14 cellular contexts compared by ENCODE assay signal in genomic region chr11:124930799-124931198, GRCh38. TPM values are rescaled to one million over a fixed set of nuclear protein-coding genes. Genes with fewer than 3 reads are reported as not detected.
A peak's percentile ranks its signal among the peaks of the same experiment; 100 is the strongest.
DNase-seq lines count a peak whose midpoint lies in the region; ATAC-seq, FAIRE-seq and TF ChIP-seq lines count a peak whose summit lies in the region.
"Had no signal": no experiment of that assay in that cellular context is flagged by ENCODE, and none has a peak within 500 bp of the region (broad histone marks: within the 10 kb centered on the region; RNA-seq: fewer than 3 reads in every experiment).

No MANE protein-coding gene starts in this region.

- peak; percentile 60 for ATAC-seq in HG03045 (IDR thresholded peaks at IDR 0.05; ENCODE audit: unreplicated experiment)
- peak; percentile 62 for ATAC-seq in activated CD8-positive, alpha-beta T cell treated with anti-CD3 and anti-CD28 coated beads for 36 hours

- H3K4me3 Mint-ChIP-seq in activated CD8-positive, alpha-beta T cell treated with anti-CD3 and anti-CD28 coated beads for 36 hours, result no peak overlapping the region

- H3K27ac Mint-ChIP-seq in activated CD8-positive, alpha-beta T cell treated with anti-CD3 and anti-CD28 coated beads for 36 hours, result peak overlapping the region; percentile 18

- POLR2A ChIA-PET in activated CD8-positive, alpha-beta T cell treated with anti-CD3 and anti-CD28 coated beads for 36 hours (lab: Charles Lee), result no interaction called here

- no peak for TF ChIP-seq CTCF in GM20000 (IDR thresholded peaks at IDR 0.05; ENCODE audit: extremely low read depth, missing control alignments)
- TF ChIP-seq CTCF in activated CD8-positive, alpha-beta T cell treated with anti-CD3 and anti-CD28 coated beads for 36 hours (IDR thresholded peaks at IDR 0.05), result no peak

- no peaks in the 10 kb centered on the region for H3K9me3 ChIP-seq in MG63
- H3K9me3 ChIP-seq: ascending aorta, left ventricle myocardium inferior had no signal

- H3K27me3 ChIP-seq in MG63, result no peaks in the 10 kb centered on the region
- H3K27me3 ChIP-seq: ascending aorta had no signal

- CTCF ChIA-PET in activated CD8-positive, alpha-beta T cell treated with anti-CD3 and anti-CD28 coated beads for 36 hours (lab: Charles Lee), result interaction anchor here (0.7 to 1.5 kb wide), 4 partner anchors 19 to 94 kb away, joined by 3 to 4 read pairs (median 3); no protein-coding TSS in a partner anchor

- FAIRE-seq in HTR-8/SVneo (lab: Jason Lieb, UNC), result no peak

- peaks cover 8% of the 10 kb centered on the region for H3K4me1 Mint-ChIP-seq in activated CD8-positive, alpha-beta T cell treated with anti-CD3 and anti-CD28 coated beads for 36 hours (ENCODE audit: low read depth)

- DNase-seq in NOMO-1 treated with DMSO at 0.1 percent for 48 hours (lab: John Stamatoyannopoulos, UW; ENCODE audit: unreplicated experiment) (peak; percentile 8), NOMO-1 treated with dmso at 0.1 percent for 144 hours (lab: John Stamatoyannopoulos, UW; ENCODE audit: unreplicated experiment) (no peak), GM20000 (ENCODE audit: low spot score) (peak; percentile 41), MG63 (no peak), NCI-H69 (lab: John Stamatoyannopoulos, UW) (no peak), HTR-8/SVneo (ENCODE audit: insufficient read length, low spot score) (no peak)
- DNase-seq in activated CD8-positive, alpha-beta T cell treated with anti-CD3 and anti-CD28 coated beads for 36 hours, result no peak
- DNase-seq: activated CD8-positive, alpha-beta memory T cell treated with anti-CD3 and anti-CD28 coated beads, Interleukin-2, amount 50 U/mL, for 4 hours; left ventricle myocardium inferior; NCI-H1092 treated with DMSO at 0.1 percent for 48 hours had no signal

- no peaks in the 10 kb centered on the region for H3K36me3 ChIP-seq in MG63
- H3K36me3 ChIP-seq: ascending aorta, left ventricle myocardium inferior had no signal

- H3K9me3 Mint-ChIP-seq in activated CD8-positive, alpha-beta T cell treated with anti-CD3 and anti-CD28 coated beads for 36 hours, result no peaks in the 10 kb centered on the region

- no peaks in the 10 kb centered on the region for H3K36me3 Mint-ChIP-seq in activated CD8-positive, alpha-beta T cell treated with anti-CD3 and anti-CD28 coated beads for 36 hours (ENCODE audit: low read depth)

- H3K27me3 Mint-ChIP-seq in activated CD8-positive, alpha-beta T cell treated with anti-CD3 and anti-CD28 coated beads for 36 hours, result no peaks in the 10 kb centered on the region

- intact Hi-C loops in activated CD8-positive, alpha-beta T cell treated with anti-CD3 and anti-CD28 coated beads for 36 hours (cut with micrococcal nuclease), result no loop called here

- H3K4me3 ChIP-seq in MG63, result no peak overlapping the region
- H3K4me3 ChIP-seq: ascending aorta, left ventricle myocardium inferior had no signal

RNA-seq across cellular contexts. Expression of gene HEPACAM, which starts 5.0 kb away (rescaled TPM):
- under 1 TPM in 1 of 2 experiments, not detected in 1; 0.11 TPM for total RNA-seq in activated CD8-positive, alpha-beta T cell treated with anti-CD3 and anti-CD28 coated beads for 36 hours
- total RNA-seq in MG63 (2014; rRNA removed; shearing (Covaris generic); ENCODE audit: low replicate concordance), result not detected in 2 replicates
- total RNA-seq: A172; ascending aorta; left ventricle myocardium inferior; T-helper 1 cell treated with Interleukin-12 subunit alpha and Interleukin-12 subunit beta and Interleukin-4 antibody, amounts not matched to agents 30 ng/mL and 1 ng/mL, for 36 hours had no signal

RNA-seq across cellular contexts. Expression of gene HEPN1, which starts 11.7 kb away (rescaled TPM):
- not detected for total RNA-seq in activated CD8-positive, alpha-beta T cell treated with anti-CD3 and anti-CD28 coated beads for 36 hours
- not detected in 2 replicates for total RNA-seq in MG63 (2014; rRNA removed; shearing (Covaris generic); ENCODE audit: low replicate concordance)
- total RNA-seq: A172; ascending aorta; left ventricle myocardium inferior; T-helper 1 cell treated with Interleukin-12 subunit alpha and Interleukin-12 subunit beta and Interleukin-4 antibody, amounts not matched to agents 30 ng/mL and 1 ng/mL, for 36 hours had no signal

RNA-seq across cellular contexts. Expression of gene CCDC15, which starts 23.2 kb away (rescaled TPM):
- 1 to 10 TPM; 4.2 to 4.8 TPM for total RNA-seq in activated CD8-positive, alpha-beta T cell treated with anti-CD3 and anti-CD28 coated beads for 36 hours
- total RNA-seq in MG63 (2014; rRNA removed; shearing (Covaris generic); ENCODE audit: low replicate concordance), result 1.5 and 3.9 TPM in 2 replicates
- total RNA-seq: ascending aorta had no signal

RNA-seq across cellular contexts. Expression of gene ROBO4, which starts 33.1 kb away (rescaled TPM):
- not detected for total RNA-seq in activated CD8-positive, alpha-beta T cell treated with anti-CD3 and anti-CD28 coated beads for 36 hours
- 7.4 and 13.7 TPM in 2 replicates for total RNA-seq in MG63 (2014; rRNA removed; shearing (Covaris generic); ENCODE audit: low replicate concordance)
- total RNA-seq: T-helper 1 cell treated with Interleukin-12 subunit alpha and Interleukin-12 subunit beta and Interleukin-4 antibody, amounts not matched to agents 30 ng/mL and 1 ng/mL, for 36 hours had no signal

Comparison
In these comparisons a context has a peak if more than half of its experiments do, and no peak if none do; other contexts are left out.
1. DNase-seq: peak in NOMO-1 treated with DMSO at 0.1 percent for 48 hours (single experiment) and GM20000 (single experiment); none in NOMO-1 treated with dmso at 0.1 percent for 144 hours (single experiment), activated CD8-positive, alpha-beta T cell treated with anti-CD3 and anti-CD28 coated beads for 36 hours (single experiment), MG63 (single experiment), NCI-H69 (single experiment) and HTR-8/SVneo (single experiment).